ENCODE assay signal across 1 cellular context in the genomic region with DNA sequence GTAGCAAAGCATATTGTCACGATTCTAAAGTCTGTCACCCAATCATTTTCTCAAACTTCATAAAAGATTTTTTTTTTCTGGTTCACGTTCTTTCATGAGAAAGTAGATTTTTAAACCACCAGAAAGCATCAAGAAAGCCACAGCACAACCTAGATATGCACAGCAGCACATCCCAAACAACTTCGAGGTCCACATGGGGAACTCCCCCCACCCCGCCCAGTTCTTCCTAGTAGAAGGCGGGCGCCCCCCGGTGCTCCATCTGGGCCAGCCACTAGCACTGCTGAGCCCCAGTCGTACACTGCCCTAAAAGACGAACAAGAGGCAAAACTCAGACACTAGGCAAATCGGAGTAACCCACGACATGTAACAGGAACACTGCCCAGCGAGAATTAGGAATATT.
TF ChIP-seq lines count a peak whose summit lies in the region.

No MANE protein-coding gene starts in this region.

TF ChIP-seq in GM23338, 12 proteins besides CTCF, POLR2A, EP300 and RAD21 (continued from another document):
- TF ChIP-seq, protein P1, sequence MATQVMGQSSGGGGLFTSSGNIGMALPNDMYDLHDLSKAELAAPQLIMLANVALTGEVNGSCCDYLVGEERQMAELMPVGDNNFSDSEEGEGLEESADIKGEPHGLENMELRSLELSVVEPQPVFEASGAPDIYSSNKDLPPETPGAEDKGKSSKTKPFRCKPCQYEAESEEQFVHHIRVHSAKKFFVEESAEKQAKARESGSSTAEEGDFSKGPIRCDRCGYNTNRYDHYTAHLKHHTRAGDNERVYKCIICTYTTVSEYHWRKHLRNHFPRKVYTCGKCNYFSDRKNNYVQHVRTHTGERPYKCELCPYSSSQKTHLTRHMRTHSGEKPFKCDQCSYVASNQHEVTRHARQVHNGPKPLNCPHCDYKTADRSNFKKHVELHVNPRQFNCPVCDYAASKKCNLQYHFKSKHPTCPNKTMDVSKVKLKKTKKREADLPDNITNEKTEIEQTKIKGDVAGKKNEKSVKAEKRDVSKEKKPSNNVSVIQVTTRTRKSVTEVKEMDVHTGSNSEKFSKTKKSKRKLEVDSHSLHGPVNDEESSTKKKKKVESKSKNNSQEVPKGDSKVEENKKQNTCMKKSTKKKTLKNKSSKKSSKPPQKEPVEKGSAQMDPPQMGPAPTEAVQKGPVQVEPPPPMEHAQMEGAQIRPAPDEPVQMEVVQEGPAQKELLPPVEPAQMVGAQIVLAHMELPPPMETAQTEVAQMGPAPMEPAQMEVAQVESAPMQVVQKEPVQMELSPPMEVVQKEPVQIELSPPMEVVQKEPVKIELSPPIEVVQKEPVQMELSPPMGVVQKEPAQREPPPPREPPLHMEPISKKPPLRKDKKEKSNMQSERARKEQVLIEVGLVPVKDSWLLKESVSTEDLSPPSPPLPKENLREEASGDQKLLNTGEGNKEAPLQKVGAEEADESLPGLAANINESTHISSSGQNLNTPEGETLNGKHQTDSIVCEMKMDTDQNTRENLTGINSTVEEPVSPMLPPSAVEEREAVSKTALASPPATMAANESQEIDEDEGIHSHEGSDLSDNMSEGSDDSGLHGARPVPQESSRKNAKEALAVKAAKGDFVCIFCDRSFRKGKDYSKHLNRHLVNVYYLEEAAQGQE (IDR thresholded peaks at IDR 0.05; ENCODE audit: unreplicated experiment), result no peak
- TF ChIP-seq ZNF331 (CRISPR knock-in tag; IDR thresholded peaks at IDR 0.05; ENCODE audit: low read depth) (no peak), STAT1 (IDR thresholded peaks at IDR 0.05; ENCODE audit: unreplicated experiment) (no peak), EZH2phosphoT487 (IDR thresholded peaks at IDR 0.05; ENCODE audit: unreplicated experiment) (no peak), POLR2AphosphoS5 (IDR thresholded peaks at IDR 0.05; ENCODE audit: low read depth) (no peak)
TF ChIP-seq in GM23338: peak in this region for 0.
